8 cellular contexts compared by ENCODE assay signal in the genomic region with DNA sequence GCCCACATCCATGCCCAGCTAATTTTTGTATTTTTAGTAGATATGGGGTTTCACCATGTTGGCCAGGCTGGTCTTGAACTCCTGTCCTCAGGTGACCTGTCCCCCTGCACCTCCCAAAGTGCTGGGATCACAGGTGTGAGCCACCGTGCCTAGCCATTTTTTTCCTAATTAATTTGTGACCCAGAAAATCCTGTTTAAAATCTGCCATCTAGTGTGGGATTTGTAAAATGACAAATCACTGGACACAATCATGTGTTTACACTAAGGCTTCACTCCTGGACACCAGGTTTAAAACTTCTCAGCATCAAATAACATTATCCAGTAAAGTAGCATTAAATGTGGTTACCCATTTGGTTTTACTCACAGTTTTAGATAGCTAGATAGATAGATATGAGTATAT. TPM values are rescaled to one million over a fixed set of nuclear protein-coding genes. Genes with fewer than 3 reads are reported as not detected.
DNase-seq lines count a peak whose midpoint lies in the region; ATAC-seq and TF ChIP-seq lines count a peak whose summit lies in the region.

No MANE protein-coding gene starts in this region.

- H3K4me3 Mint-ChIP-seq in HFFc6 = no peak overlapping the region
- no peak overlapping the region for H3K4me3 Mint-ChIP-seq in WTC11

- H3K4me1 Mint-ChIP-seq in HFFc6 (ENCODE audit: low read depth) = peaks cover 6% of the 10 kb centered on the region
- no peaks in the 10 kb centered on the region for H3K4me1 Mint-ChIP-seq in WTC11

- WGBS in liver = 0% methylated on average over 1 of the region's 1 CpG

- no peaks in the 10 kb centered on the region for H3K36me3 ChIP-seq in liver (ENCODE audit: control insufficient read depth in 4 of 4, insufficient read depth in 3 of 4, low read depth in 1 of 4, low read length in 3 of 4)

- no peak overlapping the region for H3K27ac ChIP-seq in liver (ENCODE audit: low read depth in 1 of 2, low read length in 2 of 2)

- H3K9me3 ChIP-seq in liver (ENCODE audit: control insufficient read depth in 4 of 4, low read length in 3 of 4) = no peaks in the 10 kb centered on the region

- H3K27ac Mint-ChIP-seq in HFFc6 (no peak overlapping the region), WTC11 (no peak overlapping the region)

- H3K4me1 ChIP-seq in liver (ENCODE audit: control insufficient read depth in 4 of 4, insufficient read depth in 4 of 4, low read length in 3 of 4) = no peaks in the 10 kb centered on the region

- no peak overlapping the region for H3K4me3 ChIP-seq in liver (ENCODE audit: low read depth in 1 of 3, low read length in 3 of 3)

- peaks cover 9% of the 10 kb centered on the region for H3K9me3 Mint-ChIP-seq in HFFc6
- peaks cover 22% of the 10 kb centered on the region for H3K9me3 Mint-ChIP-seq in WTC11

- CTCF ChIA-PET in WTC11 (lab: Charles Lee) = interaction anchor here (0.6 to 1.4 kb wide), 7 partner anchors 11 to 247 kb away, joined by 3 to 6 read pairs (median 4); no protein-coding TSS in a partner anchor

- peak; percentile 64 for DNase-seq in DMS53 (lab: John Stamatoyannopoulos, UW)
- peak; percentile 13 for DNase-seq in HFFc6
- no peak for DNase-seq in WTC11 (ENCODE audit: low spot score)
- DNase-seq in NCI-H774 (lab: John Stamatoyannopoulos, UW) = no peak
- DNase-seq in hippocampal formation (lab: John Stamatoyannopoulos, UW) = no peak
- DNase-seq in stimulated activated CD4-positive, alpha-beta T cell treated with anti-CD3 and anti-CD28 coated beads, Interleukin-2, amount 100 ng/mL, for 48 hours = no peak

- TF ChIP-seq RAD21 in liver (IDR thresholded peaks at IDR 0.05) = peak; percentile 73 to 77

- H3K36me3 Mint-ChIP-seq in HFFc6 (ENCODE audit: low read depth) (peaks cover 6% of the 10 kb centered on the region; the same call in 1 of the 2 replicates), WTC11 (peaks cover 11% of the 10 kb centered on the region)

- ATAC-seq in WTC11 (0 out of 2 replicates have a peak, but pooled peaks have one; percentile 30), HG02678 (IDR thresholded peaks at IDR 0.05; ENCODE audit: unreplicated experiment) (no peak)

- H3K27me3 Mint-ChIP-seq in HFFc6 (ENCODE audit: insufficient read depth) = peaks cover 6% of the 10 kb centered on the region; the same call in 1 of the 2 replicates
- H3K27me3 Mint-ChIP-seq in WTC11 (ENCODE audit: low read depth) = peaks cover 9% of the 10 kb centered on the region; the same call in 1 of the 2 replicates

- H3K27me3 ChIP-seq in liver (ENCODE audit: control insufficient read depth in 4 of 4, insufficient read depth in 4 of 4, low read length in 3 of 4) = no peaks in the 10 kb centered on the region

- POLR2A ChIA-PET in WTC11 (lab: Charles Lee) = interaction anchor here (0.6 kb wide), 1 partner anchor 35 kb away, joined by 4 read pairs; no protein-coding TSS in a partner anchor

- TF ChIP-seq CTCF in HFFc6 (IDR thresholded peaks at IDR 0.05) (peak; percentile 73), WTC11 (IDR thresholded peaks at IDR 0.05) (no peak), liver (IDR thresholded peaks at IDR 0.05; ENCODE audit: low read depth, low read length, missing input control) (peak; percentile 38)

- no peak overlapping the region for H3K9ac ChIP-seq in liver (ENCODE audit: low read depth in 1 of 2, low read length in 2 of 2)

TF ChIP-seq in WTC11, 78 proteins besides CTCF, POLR2A, EP300 and RAD21 (continues in another document):
- no peak for TF ChIP-seq SMAD4 (CRISPR knock-in tag; IDR thresholded peaks at IDR 0.05)
- no peak for TF ChIP-seq JAZF1 (CRISPR knock-in tag; IDR thresholded peaks at IDR 0.05)
- TF ChIP-seq PRDM15 (CRISPR knock-in tag; IDR thresholded peaks at IDR 0.05) = no peak
- no peak for TF ChIP-seq OVOL2 (CRISPR knock-in tag; IDR thresholded peaks at IDR 0.05; ENCODE audit: borderline replicate concordance)
- no peak for TF ChIP-seq SMAD3 (CRISPR knock-in tag; IDR thresholded peaks at IDR 0.05; ENCODE audit: borderline replicate concordance)

TF ChIP-seq in liver, 16 proteins besides CTCF, POLR2A, EP300 and RAD21:
- TF ChIP-seq FOXA1 (IDR thresholded peaks at IDR 0.05) (no peak), JUND (IDR thresholded peaks at IDR 0.05) (no peak), SP1 (IDR thresholded peaks at IDR 0.05) (no peak), FOXA2 (IDR thresholded peaks at IDR 0.05) (no peak), ZBTB33 (IDR thresholded peaks at IDR 0.05) (no peak), TAF1 (conservative IDR thresholded peaks at IDR 0.05) (no peak), HNF4G (IDR thresholded peaks at IDR 0.05) (no peak), ATF3 (IDR thresholded peaks at IDR 0.05) (no peak), HNF4A (conservative IDR thresholded peaks at IDR 0.05) (no peak), NR2F2 (IDR thresholded peaks at IDR 0.05) (no peak), YY1 (IDR thresholded peaks at IDR 0.05) (no peak), EGR1 (IDR thresholded peaks at IDR 0.05; ENCODE audit: low read depth in 2 of 2) (no peak), MAX (IDR thresholded peaks at IDR 0.05) (no peak), RXRA (IDR thresholded peaks at IDR 0.05) (no peak)
- TF ChIP-seq, protein P1, sequence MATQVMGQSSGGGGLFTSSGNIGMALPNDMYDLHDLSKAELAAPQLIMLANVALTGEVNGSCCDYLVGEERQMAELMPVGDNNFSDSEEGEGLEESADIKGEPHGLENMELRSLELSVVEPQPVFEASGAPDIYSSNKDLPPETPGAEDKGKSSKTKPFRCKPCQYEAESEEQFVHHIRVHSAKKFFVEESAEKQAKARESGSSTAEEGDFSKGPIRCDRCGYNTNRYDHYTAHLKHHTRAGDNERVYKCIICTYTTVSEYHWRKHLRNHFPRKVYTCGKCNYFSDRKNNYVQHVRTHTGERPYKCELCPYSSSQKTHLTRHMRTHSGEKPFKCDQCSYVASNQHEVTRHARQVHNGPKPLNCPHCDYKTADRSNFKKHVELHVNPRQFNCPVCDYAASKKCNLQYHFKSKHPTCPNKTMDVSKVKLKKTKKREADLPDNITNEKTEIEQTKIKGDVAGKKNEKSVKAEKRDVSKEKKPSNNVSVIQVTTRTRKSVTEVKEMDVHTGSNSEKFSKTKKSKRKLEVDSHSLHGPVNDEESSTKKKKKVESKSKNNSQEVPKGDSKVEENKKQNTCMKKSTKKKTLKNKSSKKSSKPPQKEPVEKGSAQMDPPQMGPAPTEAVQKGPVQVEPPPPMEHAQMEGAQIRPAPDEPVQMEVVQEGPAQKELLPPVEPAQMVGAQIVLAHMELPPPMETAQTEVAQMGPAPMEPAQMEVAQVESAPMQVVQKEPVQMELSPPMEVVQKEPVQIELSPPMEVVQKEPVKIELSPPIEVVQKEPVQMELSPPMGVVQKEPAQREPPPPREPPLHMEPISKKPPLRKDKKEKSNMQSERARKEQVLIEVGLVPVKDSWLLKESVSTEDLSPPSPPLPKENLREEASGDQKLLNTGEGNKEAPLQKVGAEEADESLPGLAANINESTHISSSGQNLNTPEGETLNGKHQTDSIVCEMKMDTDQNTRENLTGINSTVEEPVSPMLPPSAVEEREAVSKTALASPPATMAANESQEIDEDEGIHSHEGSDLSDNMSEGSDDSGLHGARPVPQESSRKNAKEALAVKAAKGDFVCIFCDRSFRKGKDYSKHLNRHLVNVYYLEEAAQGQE (IDR thresholded peaks at IDR 0.05) = no peak

RNA-seq across cellular contexts. Expression of gene KDM4C, which starts 18.6 kb away (rescaled TPM):
- total RNA-seq in HFFc6 (2021; fragmentation: NEBNext Ultra II Directional; extraction: Animal tissue kit (Norgen Biotek cat#: 25700)) = 10 to 100 TPM in 5 of 6 experiments, 1 to 10 TPM in 1; 9.1 to 12.0 (median 11.1) TPM
- total RNA-seq in WTC11 (2021) (29.2 to 35.5 TPM (median 34.0 TPM) in 3 replicates), liver (10 to 100 TPM; 39.2 to 40.2 TPM)
- 1 to 10 TPM; 4.3 to 8.8 TPM for polyA plus RNA-seq in liver

Comparison
In these comparisons a context has a peak if more than half of its experiments do, and no peak if none do; other contexts are left out.
1. DNase-seq: peak in DMS53 (single experiment) and HFFc6 (single experiment); none in WTC11 (single experiment), NCI-H774 (single experiment), hippocampal formation (0 of 2) and stimulated activated CD4-positive, alpha-beta T cell treated with anti-CD3 and anti-CD28 coated beads, Interleukin-2, amount 100 ng/mL, for 48 hours (0 of 2).